Comparison of ENCODE assay signal across 10 cellular contexts in genomic region chr3:72977060-72977459, GRCh38. TPM values are rescaled to one million over a fixed set of nuclear protein-coding genes. Genes with fewer than 3 reads are reported as not detected.
DNase-seq lines count a peak whose midpoint lies in the region; ATAC-seq and TF ChIP-seq lines count a peak whose summit lies in the region.
"Had no signal": no experiment of that assay in that cellular context is flagged by ENCODE, and none has a peak within 500 bp of the region (broad histone marks: within the 10 kb centered on the region; RNA-seq: fewer than 3 reads in every experiment).

No MANE protein-coding gene starts in this region.

- H3K4me3 Mint-ChIP-seq in activated CD4-positive, alpha-beta T cell treated with anti-CD3 and anti-CD28 coated beads, Interleukin-2, amount 10 ng/mL, durations not matched to agents 24 days and 14 days, result no peak overlapping the region
- peak overlapping the region; percentile 63 for H3K4me3 Mint-ChIP-seq in activated T-helper 17 cell treated with anti-CD3 and anti-CD28 coated beads, Interleukin-2, amount 50 U/mL, for 72 hours

- no peaks in the 10 kb centered on the region for H3K36me3 Mint-ChIP-seq in activated CD4-positive, alpha-beta T cell treated with anti-CD3 and anti-CD28 coated beads, Interleukin-2, amount 10 ng/mL, durations not matched to agents 24 days and 14 days (ENCODE audit: low read depth)
- no peaks in the 10 kb centered on the region for H3K36me3 Mint-ChIP-seq in activated T-helper 17 cell treated with anti-CD3 and anti-CD28 coated beads, Interleukin-2, amount 50 U/mL, for 72 hours (ENCODE audit: low read depth)

- H3K36me3 ChIP-seq in spleen, result no peaks in the 10 kb centered on the region

- peaks cover 0 to 13% (median 0%) of the 10 kb centered on the region in 7 donors for H3K27me3 ChIP-seq in spleen (replicated peaks in 1 of 7)

- intact Hi-C loops in activated CD4-positive, alpha-beta T cell treated with anti-CD3 and anti-CD28 coated beads, Interleukin-2, amount 10 ng/mL, durations not matched to agents 24 days and 14 days (cut with micrococcal nuclease), result loop anchor here (1.0 to 2.0 kb wide), 3 partner anchors 20 to 52 kb away; no protein-coding TSS in a partner anchor
- intact Hi-C loops in spleen (cut with DNase I; ENCODE audit: low total_unique reads), result no loop called here

- peaks cover 8% of the 10 kb centered on the region for H3K4me1 Mint-ChIP-seq in activated CD4-positive, alpha-beta T cell treated with anti-CD3 and anti-CD28 coated beads, Interleukin-2, amount 10 ng/mL, durations not matched to agents 24 days and 14 days
- H3K4me1 Mint-ChIP-seq in activated T-helper 17 cell treated with anti-CD3 and anti-CD28 coated beads, Interleukin-2, amount 50 U/mL, for 72 hours, result peaks cover 7% of the 10 kb centered on the region

- TF ChIP-seq CTCF in spleen (IDR thresholded peaks at IDR 0.05 in 8 of 11, conservative IDR thresholded peaks at IDR 0.05 in 3 of 11), result peak in 3 of 11 experiments; percentile 9 to 22 (median 12)

- TF ChIP-seq POLR2A in spleen (IDR thresholded peaks at IDR 0.05), result no peak

- 25 to 51% (median 35%) methylated on average over 2 of the region's 2 CpGs for WGBS in spleen, 5 donors

- H3K27ac Mint-ChIP-seq in activated CD4-positive, alpha-beta T cell treated with anti-CD3 and anti-CD28 coated beads, Interleukin-2, amount 10 ng/mL, durations not matched to agents 24 days and 14 days, result peak overlapping the region; percentile 85
- peak overlapping the region; percentile 92 for H3K27ac Mint-ChIP-seq in activated T-helper 17 cell treated with anti-CD3 and anti-CD28 coated beads, Interleukin-2, amount 50 U/mL, for 72 hours

- ATAC-seq in HG03060 (IDR thresholded peaks at IDR 0.05; ENCODE audit: low read depth, unreplicated experiment), result peak; percentile 27
- ATAC-seq in activated T-helper 17 cell treated with anti-CD3 and anti-CD28 coated beads, Interleukin-2, amount 50 U/mL, for 72 hours (replicated peaks), result peak; percentile 85

- H3K27ac ChIP-seq in spleen, result peak overlapping the region in 7 of 8 donors; percentile 55 to 88 (median 80)

- peak overlapping the region in 1 of 8 donors; percentile 10 for H3K4me3 ChIP-seq in spleen

- no peaks in the 10 kb centered on the region for H3K9me3 Mint-ChIP-seq in activated CD4-positive, alpha-beta T cell treated with anti-CD3 and anti-CD28 coated beads, Interleukin-2, amount 10 ng/mL, durations not matched to agents 24 days and 14 days
- no peaks in the 10 kb centered on the region for H3K9me3 Mint-ChIP-seq in activated T-helper 17 cell treated with anti-CD3 and anti-CD28 coated beads, Interleukin-2, amount 50 U/mL, for 72 hours

- no peak for DNase-seq in activated CD4-positive, alpha-beta T cell treated with anti-CD3 and anti-CD28 coated beads, Interleukin-2, amount 10 ng/mL, durations not matched to agents 24 days and 14 days
- DNase-seq in activated CD4-positive, alpha-beta T cell treated with anti-CD3 and anti-CD28 coated beads, Interleukin-2, amount 50 U/mL, for 48 hours, result no peak
- DNase-seq in spleen, result no peak
- DNase-seq in LoVo (ENCODE audit: low spot score), result no peak
- DNase-seq in NCI-H345 treated with DMSO at 0.1 percent for 48 hours (lab: John Stamatoyannopoulos, UW; ENCODE audit: unreplicated experiment), result no peak
- no peak for DNase-seq in NCI-H146 (lab: John Stamatoyannopoulos, UW)
- DNase-seq: activated CD4-positive, alpha-beta T cell treated with anti-CD3 and anti-CD28 coated beads, Interleukin-2, amount 50 U/mL, for 1 hour; GOT3 had no signal

- H3K27me3 Mint-ChIP-seq in activated CD4-positive, alpha-beta T cell treated with anti-CD3 and anti-CD28 coated beads, Interleukin-2, amount 10 ng/mL, durations not matched to agents 24 days and 14 days, result peaks cover 6% of the 10 kb centered on the region
- H3K27me3 Mint-ChIP-seq in activated T-helper 17 cell treated with anti-CD3 and anti-CD28 coated beads, Interleukin-2, amount 50 U/mL, for 72 hours, result peaks cover 4% of the 10 kb centered on the region

- H3K4me1 ChIP-seq in spleen, result peaks cover 0 to 5% (median 0%) of the 10 kb centered on the region in 6 donors

- H3K9me3 ChIP-seq in spleen, result no peaks in the 10 kb centered on the region

RNA-seq across cellular contexts. Expression of gene PPP4R2, which starts 19.6 kb away (rescaled TPM):
- 105 and 107 TPM in 2 replicates for total RNA-seq in activated CD4-positive, alpha-beta T cell treated with anti-CD3 and anti-CD28 coated beads, Interleukin-2, amount 10 ng/mL, durations not matched to agents 24 days and 14 days
- 10 to 100 TPM; 87.8 to 95.0 TPM for total RNA-seq in activated T-helper 17 cell treated with anti-CD3 and anti-CD28 coated beads, Interleukin-2, amount 50 U/mL, for 72 hours
- 10 to 100 TPM; 44.8 to 94.7 (median 70.1) TPM for total RNA-seq in spleen
- 10 to 100 TPM; 12.2 to 18.4 (median 13.1) TPM for polyA plus RNA-seq in spleen
